ENCODE assay signal across 16 cellular contexts in the genomic region with DNA sequence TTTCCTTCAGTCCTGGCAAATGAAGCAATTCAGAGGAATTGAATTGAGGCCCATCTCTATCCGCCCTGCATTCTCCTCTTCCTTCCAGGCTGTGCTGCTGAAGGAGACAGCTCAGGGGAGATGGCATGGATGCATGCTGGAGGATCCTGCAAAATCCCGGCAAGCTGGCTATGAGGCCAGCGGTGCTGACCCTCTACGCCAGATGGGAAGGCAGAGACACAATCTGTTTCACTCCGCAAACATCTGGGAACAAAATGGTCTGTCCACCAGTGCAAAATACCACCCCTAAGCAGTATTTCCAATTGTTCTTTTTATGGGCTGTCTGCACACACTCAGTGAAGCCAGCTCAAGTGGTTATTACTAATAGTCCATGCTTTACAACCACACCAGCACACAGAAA. TPM values are rescaled to one million over a fixed set of nuclear protein-coding genes. Genes with fewer than 3 reads are reported as not detected.
DNase-seq lines count a peak whose midpoint lies in the region; ATAC-seq and TF ChIP-seq lines count a peak whose summit lies in the region.
"Had no signal": no experiment of that assay in that cellular context is flagged by ENCODE, and none has a peak within 500 bp of the region (broad histone marks: within the 10 kb centered on the region; RNA-seq: fewer than 3 reads in every experiment).

No MANE protein-coding gene starts in this region.

- peaks cover 7% of the 10 kb centered on the region for H3K27me3 Mint-ChIP-seq in GM23338 (ENCODE audit: insufficient read depth, low read depth, poor library complexity)
- H3K27me3 Mint-ChIP-seq in T-helper 17 cell: no peaks in the 10 kb centered on the region
- no peaks in the 10 kb centered on the region for H3K27me3 Mint-ChIP-seq in nephron progenitor cell (ENCODE audit: low read depth, poor library complexity)

- H3K36me3 Mint-ChIP-seq in GM23338 (ENCODE audit: low read depth) (no peaks in the 10 kb centered on the region), T-helper 17 cell (ENCODE audit: low read depth) (peaks cover 3% of the 10 kb centered on the region), nephron progenitor cell (ENCODE audit: low read depth) (no peaks in the 10 kb centered on the region)
- H3K36me3 Mint-ChIP-seq: CD8-positive, alpha-beta memory T cell had no signal

- DNase-seq in DMS 273 (lab: John Stamatoyannopoulos, UW; ENCODE audit: unreplicated experiment): peak; percentile 67
- no peak for DNase-seq in GM23338 (ENCODE audit: low spot score)
- DNase-seq in T-helper 17 cell: no peak
- DNase-seq in nephron progenitor cell: no peak
- DNase-seq: CD8-positive, alpha-beta memory T cell; HCEC 1CT; Karpas-422; NCI-H146; NCI-H2081 treated with DMSO at 0.1 percent for 48 hours; T-helper 1 cell had no signal

- no peaks in the 10 kb centered on the region for H3K9me3 ChIP-seq in T-helper 17 cell (ENCODE audit: control insufficient read depth, low read length, poor library complexity, severe bottlenecking)
- H3K9me3 ChIP-seq: BLaER1 had no signal

- peak overlapping the region; percentile 18; the same call in 1 of the 2 replicates for H2AFZ ChIP-seq in GM23338

- H3F3A ChIP-seq in GM23338 (replicated peaks; ENCODE audit: low read depth): no peaks in the 10 kb centered on the region

- ATAC-seq in GM23338 (no peak), T-helper 17 cell (no peak), HG03571 (IDR thresholded peaks at IDR 0.05; ENCODE audit: unreplicated experiment) (no peak), GM19328 (IDR thresholded peaks at IDR 0.05; ENCODE audit: unreplicated experiment) (no peak), GM21528 (IDR thresholded peaks at IDR 0.05; ENCODE audit: low FRiP score, unreplicated experiment) (no peak)
- ATAC-seq: Right ventricle myocardium inferior had no signal

- no peaks in the 10 kb centered on the region for H3K36me3 ChIP-seq in GM23338 (ENCODE audit: insufficient read depth)
- H3K36me3 ChIP-seq: BLaER1 had no signal

- TF ChIP-seq CTCF in GM23338 (conservative IDR thresholded peaks at IDR 0.05; ENCODE audit: low read depth in 2 of 2): no peak
- TF ChIP-seq CTCF in nephron progenitor cell (IDR thresholded peaks at IDR 0.05): no peak

- H3K4me2 ChIP-seq in GM23338: no peak overlapping the region
- H3K4me2 ChIP-seq: BLaER1 had no signal

- H3K4me3 ChIP-seq in GM23338: no peak overlapping the region
- H3K4me3 ChIP-seq: BLaER1, SK-N-MC had no signal

- no peaks in the 10 kb centered on the region for H3K9me2 ChIP-seq in GM23338 (ENCODE audit: insufficient read depth)

- no peaks in the 10 kb centered on the region for H4K20me1 ChIP-seq in GM23338 (replicated peaks; ENCODE audit: insufficient read depth)
- H4K20me1 ChIP-seq: BLaER1 had no signal

- no peaks in the 10 kb centered on the region for H3K79me2 ChIP-seq in GM23338 (replicated peaks; ENCODE audit: insufficient read depth)

- H3K9me3 Mint-ChIP-seq in GM23338 (no peaks in the 10 kb centered on the region; the same call in 2 of the 3 replicates), nephron progenitor cell (no peaks in the 10 kb centered on the region)
- H3K9me3 Mint-ChIP-seq: CD8-positive, alpha-beta memory T cell had no signal

- H3K4me1 ChIP-seq in GM23338 (ENCODE audit: insufficient read depth): no peaks in the 10 kb centered on the region

- H3K4me3 Mint-ChIP-seq in GM23338 (no peak overlapping the region), T-helper 17 cell (no peak overlapping the region), nephron progenitor cell (no peak overlapping the region)
- H3K4me3 Mint-ChIP-seq: CD8-positive, alpha-beta memory T cell had no signal

- H3K4me1 Mint-ChIP-seq in GM23338: no peaks in the 10 kb centered on the region; the same call in 2 of the 3 replicates
- H3K4me1 Mint-ChIP-seq in T-helper 17 cell: no peaks in the 10 kb centered on the region
- H3K4me1 Mint-ChIP-seq in nephron progenitor cell: peaks cover 52% of the 10 kb centered on the region

- no peak overlapping the region for H3K27ac Mint-ChIP-seq in GM23338
- peak overlapping the region; percentile 78 for H3K27ac Mint-ChIP-seq in T-helper 17 cell
- H3K27ac Mint-ChIP-seq in nephron progenitor cell: peak overlapping the region; percentile 54

- no peaks in the 10 kb centered on the region for H3K27me3 ChIP-seq in GM23338 (ENCODE audit: insufficient read depth)
- H3K27me3 ChIP-seq: BLaER1 had no signal

- no peak overlapping the region for H3K27ac ChIP-seq in GM23338 (ENCODE audit: low read depth)
- H3K27ac ChIP-seq: BLaER1, SK-N-MC had no signal

TF ChIP-seq in GM23338, 12 proteins besides CTCF, POLR2A, EP300 and RAD21 (continues in another document):
- TF ChIP-seq, protein P1, sequence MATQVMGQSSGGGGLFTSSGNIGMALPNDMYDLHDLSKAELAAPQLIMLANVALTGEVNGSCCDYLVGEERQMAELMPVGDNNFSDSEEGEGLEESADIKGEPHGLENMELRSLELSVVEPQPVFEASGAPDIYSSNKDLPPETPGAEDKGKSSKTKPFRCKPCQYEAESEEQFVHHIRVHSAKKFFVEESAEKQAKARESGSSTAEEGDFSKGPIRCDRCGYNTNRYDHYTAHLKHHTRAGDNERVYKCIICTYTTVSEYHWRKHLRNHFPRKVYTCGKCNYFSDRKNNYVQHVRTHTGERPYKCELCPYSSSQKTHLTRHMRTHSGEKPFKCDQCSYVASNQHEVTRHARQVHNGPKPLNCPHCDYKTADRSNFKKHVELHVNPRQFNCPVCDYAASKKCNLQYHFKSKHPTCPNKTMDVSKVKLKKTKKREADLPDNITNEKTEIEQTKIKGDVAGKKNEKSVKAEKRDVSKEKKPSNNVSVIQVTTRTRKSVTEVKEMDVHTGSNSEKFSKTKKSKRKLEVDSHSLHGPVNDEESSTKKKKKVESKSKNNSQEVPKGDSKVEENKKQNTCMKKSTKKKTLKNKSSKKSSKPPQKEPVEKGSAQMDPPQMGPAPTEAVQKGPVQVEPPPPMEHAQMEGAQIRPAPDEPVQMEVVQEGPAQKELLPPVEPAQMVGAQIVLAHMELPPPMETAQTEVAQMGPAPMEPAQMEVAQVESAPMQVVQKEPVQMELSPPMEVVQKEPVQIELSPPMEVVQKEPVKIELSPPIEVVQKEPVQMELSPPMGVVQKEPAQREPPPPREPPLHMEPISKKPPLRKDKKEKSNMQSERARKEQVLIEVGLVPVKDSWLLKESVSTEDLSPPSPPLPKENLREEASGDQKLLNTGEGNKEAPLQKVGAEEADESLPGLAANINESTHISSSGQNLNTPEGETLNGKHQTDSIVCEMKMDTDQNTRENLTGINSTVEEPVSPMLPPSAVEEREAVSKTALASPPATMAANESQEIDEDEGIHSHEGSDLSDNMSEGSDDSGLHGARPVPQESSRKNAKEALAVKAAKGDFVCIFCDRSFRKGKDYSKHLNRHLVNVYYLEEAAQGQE (IDR thresholded peaks at IDR 0.05; ENCODE audit: unreplicated experiment): no peak

RNA-seq across cellular contexts. Expression of a gene that starts 27.1 kb away (rescaled TPM):
- total RNA-seq in GM23338 (2014; rRNA removed; shearing (Covaris generic)): 22.4 and 27.2 TPM in 2 replicates
- polyA plus RNA-seq in GM23338 (2016; fragmentation: Nextera tagmentation; extraction: Ambion mirVana): 12.9 and 15.2 TPM in 2 replicates
- 10 to 100 TPM; 25.9 to 33.4 TPM for total RNA-seq in T-helper 17 cell
